In the genomic region with DNA sequence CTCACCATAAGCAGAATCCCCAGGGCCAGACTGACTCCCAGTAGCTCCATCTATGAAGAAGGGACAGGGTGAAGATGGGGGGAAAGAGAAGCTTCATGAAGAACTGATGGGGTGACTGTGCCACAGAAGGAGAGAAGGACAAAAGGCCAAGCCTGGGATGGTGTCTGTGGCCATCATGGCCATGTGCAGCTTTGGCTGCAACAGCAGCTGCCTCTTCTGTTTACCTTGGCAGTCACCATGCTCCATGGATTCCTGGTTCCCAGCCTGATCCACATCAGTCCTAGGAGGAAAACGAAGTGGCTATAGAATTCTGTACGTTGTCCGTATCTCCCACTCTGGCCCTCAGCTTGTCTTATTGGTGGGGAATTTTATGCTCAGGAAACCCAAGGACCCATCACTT, we compare ENCODE assay signal across 23 cellular contexts. TPM values are rescaled to one million over a fixed set of nuclear protein-coding genes. Genes with fewer than 3 reads are reported as not detected.
A peak's percentile ranks its signal among the peaks of the same experiment; 100 is the strongest.
DNase-seq lines count a peak whose midpoint lies in the region; ATAC-seq and TF ChIP-seq lines count a peak whose summit lies in the region.
"Had no signal": no experiment of that assay in that cellular context is flagged by ENCODE, and none has a peak within 500 bp of the region (broad histone marks: within the 10 kb centered on the region; RNA-seq: fewer than 3 reads in every experiment).

No MANE protein-coding gene starts in this region.

- H2BK15ac ChIP-seq in IMR-90 (ENCODE audit: low read depth, low read length): no peak overlapping the region

- H3K14ac ChIP-seq in IMR-90 (replicated peaks; ENCODE audit: low read depth, low read length): no peak overlapping the region

- H4K8ac ChIP-seq in IMR-90 (ENCODE audit: low read depth in 2 of 2, low read length in 2 of 2): no peak overlapping the region

- intact Hi-C loops in IMR-90 (cut with micrococcal nuclease): no loop called here

- H3K23ac ChIP-seq in IMR-90 (ENCODE audit: low read depth, low read length): no peak overlapping the region

- no peak overlapping the region for H3K4me3 ChIP-seq in IMR-90 (ENCODE audit: insufficient read depth, low read depth, low read length)
- H3K4me3 ChIP-seq: HAP-1, PC-9, SK-N-MC had no signal

- POLR2A ChIA-PET in IMR-90 (lab: Charles Lee; ENCODE audit: unreplicated experiment): no interaction called here

- H3K27me3 Mint-ChIP-seq in activated naive CD4-positive, alpha-beta T cell treated with anti-CD3 and anti-CD28 coated beads, Interleukin-2, amount 50 U/mL, for 24 hours: no peaks in the 10 kb centered on the region
- H3K27me3 Mint-ChIP-seq in endothelial cell (ENCODE audit: unreplicated experiment): peaks cover 22% of the 10 kb centered on the region
- H3K27me3 Mint-ChIP-seq in type B pancreatic cell: peaks cover 26% of the 10 kb centered on the region

- H3K56ac ChIP-seq in IMR-90 (ENCODE audit: extremely low read depth, insufficient read depth, low read length): no peak overlapping the region

- ATAC-seq in IMR-90 (ENCODE audit: low read depth) (no peak), HG03159 (IDR thresholded peaks at IDR 0.05; ENCODE audit: unreplicated experiment) (no peak)
- ATAC-seq: Right ventricle myocardium inferior had no signal

- no peak overlapping the region for H2BK20ac ChIP-seq in IMR-90 (ENCODE audit: low read depth, low read length)

- H3K4ac ChIP-seq in IMR-90 (ENCODE audit: low read depth, low read length): no peak overlapping the region

- H3K4me1 Mint-ChIP-seq in activated naive CD4-positive, alpha-beta T cell treated with anti-CD3 and anti-CD28 coated beads, Interleukin-2, amount 50 U/mL, for 24 hours: peaks cover 8% of the 10 kb centered on the region
- H3K4me1 Mint-ChIP-seq in endothelial cell (ENCODE audit: unreplicated experiment): peaks cover 21% of the 10 kb centered on the region
- H3K4me1 Mint-ChIP-seq in type B pancreatic cell (ENCODE audit: unreplicated experiment): no peaks in the 10 kb centered on the region

- CTCF ChIA-PET in IMR-90 (lab: Yijun Ruan, JAX): no interaction called here

- H3K18ac ChIP-seq in IMR-90 (ENCODE audit: low read depth, low read length): no peak overlapping the region

- in situ Hi-C loops in IMR-90 (cut with MboI; ENCODE audit: low sequenced_read_pairs): no loop called here

- peaks cover 9% of the 10 kb centered on the region; the same call in 1 of the 2 replicates for H3K36me3 ChIP-seq in IMR-90 (ENCODE audit: control insufficient read depth, insufficient read depth, low read length)
- H3K36me3 ChIP-seq: HAP-1 had no signal

- H3K4me1 ChIP-seq in IMR-90 (ENCODE audit: control insufficient read depth, insufficient read depth, low read length): no peaks in the 10 kb centered on the region
- H3K4me1 ChIP-seq: HAP-1 had no signal

- H3K27ac ChIP-seq in IMR-90 (ENCODE audit: insufficient read depth, low read length): no peak overlapping the region
- H3K27ac ChIP-seq: PC-9, SK-N-MC had no signal

- TF ChIP-seq CTCF in IMR-90 (conservative IDR thresholded peaks at IDR 0.05; ENCODE audit: low read depth, low read length) (no peak), endothelial cell (IDR thresholded peaks at IDR 0.05; ENCODE audit: unreplicated experiment) (no peak), type B pancreatic cell (conservative IDR thresholded peaks at IDR 0.05) (no peak)

- H2BK5ac ChIP-seq in IMR-90 (ENCODE audit: low read depth, low read length, poor library complexity, severe bottlenecking): no peak overlapping the region

- H2BK120ac ChIP-seq in IMR-90 (ENCODE audit: low read depth, low read length): no peak overlapping the region

- WGBS in IMR-90 (ENCODE audit: extremely low coverage in 2 of 2, insufficient read length in 1 of 2), 2 experiments: no CpG with 5 or more reads among the region's 3 CpGs

- no peak overlapping the region for H4K91ac ChIP-seq in IMR-90 (ENCODE audit: insufficient read depth, low read depth, low read length)

- H3K9me1 ChIP-seq in IMR-90 (ENCODE audit: insufficient read depth, low read length): no peaks in the 10 kb centered on the region

- H4K5ac ChIP-seq in IMR-90 (ENCODE audit: low read depth, low read length): no peak overlapping the region

- H3K27me3 ChIP-seq in IMR-90 (ENCODE audit: control insufficient read depth, insufficient read depth, low read length): peaks cover 9% of the 10 kb centered on the region

- H3K9ac ChIP-seq in IMR-90 (ENCODE audit: low read depth, low read length): no peak overlapping the region

- peaks cover 1% of the 10 kb centered on the region for H3K36me3 Mint-ChIP-seq in activated naive CD4-positive, alpha-beta T cell treated with anti-CD3 and anti-CD28 coated beads, Interleukin-2, amount 50 U/mL, for 24 hours
- H3K36me3 Mint-ChIP-seq in endothelial cell (ENCODE audit: low read depth, unreplicated experiment) (peaks cover 45% of the 10 kb centered on the region), type B pancreatic cell (peaks cover 12% of the 10 kb centered on the region)

- H3K4me3 Mint-ChIP-seq in activated naive CD4-positive, alpha-beta T cell treated with anti-CD3 and anti-CD28 coated beads, Interleukin-2, amount 50 U/mL, for 24 hours: no peak overlapping the region
- H3K4me3 Mint-ChIP-seq in endothelial cell (ENCODE audit: unreplicated experiment) (peak overlapping the region; percentile 26), type B pancreatic cell (peak overlapping the region; percentile 44)

- BruUV-seq in IMR-90 (replicated peaks; lab: Mats Ljungman, UMichigan): no TSS peak

- no peak for TF ChIP-seq RAD21 in IMR-90 (IDR thresholded peaks at IDR 0.05; ENCODE audit: low read length)

- no peaks in the 10 kb centered on the region for H3K79me1 ChIP-seq in IMR-90 (ENCODE audit: low read depth in 1 of 2, low read length in 2 of 2)

- H3K9me3 ChIP-seq in IMR-90 (ENCODE audit: control insufficient read depth, insufficient read depth, low read length): no peaks in the 10 kb centered on the region
- H3K9me3 ChIP-seq: HAP-1 had no signal

- H2AFZ ChIP-seq in IMR-90 (replicated peaks; ENCODE audit: low read length, poor library complexity): no peak overlapping the region
- H2AFZ ChIP-seq: PC-9 had no signal

- H3K9me3 Mint-ChIP-seq in activated naive CD4-positive, alpha-beta T cell treated with anti-CD3 and anti-CD28 coated beads, Interleukin-2, amount 50 U/mL, for 24 hours: no peaks in the 10 kb centered on the region
- H3K9me3 Mint-ChIP-seq in endothelial cell (ENCODE audit: unreplicated experiment) (no peaks in the 10 kb centered on the region), type B pancreatic cell (no peaks in the 10 kb centered on the region)

- H2AK9ac ChIP-seq in IMR-90 (replicated peaks; ENCODE audit: low read depth, low read length, poor library complexity): peak overlapping the region; percentile 38

- peak overlapping the region; percentile 32 for H3K27ac Mint-ChIP-seq in activated naive CD4-positive, alpha-beta T cell treated with anti-CD3 and anti-CD28 coated beads, Interleukin-2, amount 50 U/mL, for 24 hours
- H3K27ac Mint-ChIP-seq in endothelial cell (ENCODE audit: unreplicated experiment) (peak overlapping the region; percentile 62), type B pancreatic cell (no peak overlapping the region)

- no peak overlapping the region for H3K4me2 ChIP-seq in IMR-90 (ENCODE audit: low read depth, low read length)
- H3K4me2 ChIP-seq: PC-9 had no signal

- no peak overlapping the region for H2AK5ac ChIP-seq in IMR-90 (ENCODE audit: low read depth, low read length)

- H4K20me1 ChIP-seq in IMR-90 (ENCODE audit: insufficient read depth, low read length): no peaks in the 10 kb centered on the region

- dilution Hi-C loops in IMR-90 (cut with HindIII; ENCODE audit: low sequenced_read_pairs, unreplicated experiment): no loop called here

- DNase-seq in activated naive CD4-positive, alpha-beta T cell treated with Interleukin-2 at 50 U/mL for 16 hours: no peak
- DNase-seq in IMR-90: no peak
- no peak for DNase-seq in endothelial cell (ENCODE audit: low spot score)
- DNase-seq in type B pancreatic cell (ENCODE audit: extremely low spot score, unreplicated experiment): no peak
- no peak for DNase-seq in iPS-NIHi11 (ENCODE audit: low spot score)
- DNase-seq: C1 segment of cervical spinal cord, COR-L47, DMS79 treated with DMSO at 0.1 percent for 48 hours, KBM-7, NCI-H1105, NCI-H187, NCI-H2171, NCI-H446, NCI-H748 treated with DMSO at 0.1 percent for 48 hours, PC-9 had no signal

- no peak for TF ChIP-seq POLR2A in IMR-90 (IDR thresholded peaks at IDR 0.05; ENCODE audit: low read depth, low read length)

TF ChIP-seq in IMR-90, 13 proteins besides CTCF, POLR2A, EP300 and RAD21 (continues in another document):
- TF ChIP-seq NFE2L2 (IDR thresholded peaks at IDR 0.05; ENCODE audit: low read depth, low read length): no peak

RNA-seq across cellular contexts. Expression of gene SEMA6C, which starts 12.0 kb away (rescaled TPM):
- total RNA-seq in IMR-90 (2012; rRNA removed): 0.36 and 0.56 TPM in 2 replicates
- polyA plus RNA-seq in IMR-90 (2012; rRNA removed): 2.0 and 2.6 TPM in 2 replicates
- 1.6 and 17.4 TPM in 2 replicates for polyA plus RNA-seq in IMR-90 (2012; cell fraction: cytosol; rRNA removed)
- polyA plus RNA-seq in IMR-90 (2012; cell fraction: nucleus; rRNA removed; ENCODE audit: low replicate concordance): 16.8 and 119 TPM in 2 replicates
- 214 TPM for total RNA-seq in endothelial cell (ENCODE audit: unreplicated experiment)
- 10.6 and 37.1 TPM in 2 replicates for total RNA-seq in type B pancreatic cell (ENCODE audit: low replicate concordance)

RNA-seq across cellular contexts. Expression of gene TNFAIP8L2, which starts 22.1 kb away (rescaled TPM):
- total RNA-seq in IMR-90 (2012; rRNA removed) (not detected in 2 replicates), endothelial cell (ENCODE audit: unreplicated experiment) (1.6 TPM), type B pancreatic cell (ENCODE audit: low replicate concordance) (not detected in 2 replicates)
- polyA plus RNA-seq in IMR-90 (2012; rRNA removed): not detected in 2 replicates
- not detected in 2 replicates for polyA plus RNA-seq in IMR-90 (2012; cell fraction: cytosol; rRNA removed)
- polyA plus RNA-seq in IMR-90 (2012; cell fraction: nucleus; rRNA removed; ENCODE audit: low replicate concordance): not detected in 2 replicates
- total RNA-seq: A673, G401, M059J, PC-9 had no signal

RNA-seq across cellular contexts. Expression of gene LYSMD1, which starts 31.3 kb away (rescaled TPM):
- 9.2 and 10.4 TPM in 2 replicates for total RNA-seq in IMR-90 (2012; rRNA removed)
- polyA plus RNA-seq in IMR-90 (2012; rRNA removed): 5.0 and 5.9 TPM in 2 replicates
- polyA plus RNA-seq in IMR-90 (2012; cell fraction: cytosol; rRNA removed): 2.3 and 3.1 TPM in 2 replicates
- 2.6 and 6.2 TPM in 2 replicates for polyA plus RNA-seq in IMR-90 (2012; cell fraction: nucleus; rRNA removed; ENCODE audit: low replicate concordance)
- 7.5 TPM for total RNA-seq in endothelial cell (ENCODE audit: unreplicated experiment)
- 8.9 and 12.3 TPM in 2 replicates for total RNA-seq in type B pancreatic cell (ENCODE audit: low replicate concordance)

RNA-seq across cellular contexts. Expression of gene SCNM1, which starts 31.5 kb away (rescaled TPM):
- total RNA-seq in IMR-90 (2012; rRNA removed) (22.2 and 27.4 TPM in 2 replicates), endothelial cell (ENCODE audit: unreplicated experiment) (48.3 TPM), type B pancreatic cell (ENCODE audit: low replicate concordance) (39.3 and 42.1 TPM in 2 replicates)
- 33.2 and 35.3 TPM in 2 replicates for polyA plus RNA-seq in IMR-90 (2012; rRNA removed)
- polyA plus RNA-seq in IMR-90 (2012; cell fraction: cytosol; rRNA removed): 15.6 and 31.7 TPM in 2 replicates
- polyA plus RNA-seq in IMR-90 (2012; cell fraction: nucleus; rRNA removed; ENCODE audit: low replicate concordance): 20.3 and 49.2 TPM in 2 replicates

RNA-seq across cellular contexts. Expression of gene TMOD4, which starts 41.4 kb away (rescaled TPM):
- not detected in 2 replicates for total RNA-seq in IMR-90 (2012; rRNA removed)
- 0.22 and 0.27 TPM in 2 replicates for polyA plus RNA-seq in IMR-90 (2012; rRNA removed)
- 0.12 and 0.36 TPM in 2 replicates for polyA plus RNA-seq in IMR-90 (2012; cell fraction: cytosol; rRNA removed)
- polyA plus RNA-seq in IMR-90 (2012; cell fraction: nucleus; rRNA removed; ENCODE audit: low replicate concordance): 0.63 and 0.87 TPM in 2 replicates
- 1.1 TPM for total RNA-seq in endothelial cell (ENCODE audit: unreplicated experiment)
- 1.9 TPM in 2 replicates for total RNA-seq in type B pancreatic cell (ENCODE audit: low replicate concordance)
- total RNA-seq: G401, M059J, PC-9, Right ventricle myocardium inferior had no signal
